Comparison of ENCODE assay signal across 9 cellular contexts in the genomic region with DNA sequence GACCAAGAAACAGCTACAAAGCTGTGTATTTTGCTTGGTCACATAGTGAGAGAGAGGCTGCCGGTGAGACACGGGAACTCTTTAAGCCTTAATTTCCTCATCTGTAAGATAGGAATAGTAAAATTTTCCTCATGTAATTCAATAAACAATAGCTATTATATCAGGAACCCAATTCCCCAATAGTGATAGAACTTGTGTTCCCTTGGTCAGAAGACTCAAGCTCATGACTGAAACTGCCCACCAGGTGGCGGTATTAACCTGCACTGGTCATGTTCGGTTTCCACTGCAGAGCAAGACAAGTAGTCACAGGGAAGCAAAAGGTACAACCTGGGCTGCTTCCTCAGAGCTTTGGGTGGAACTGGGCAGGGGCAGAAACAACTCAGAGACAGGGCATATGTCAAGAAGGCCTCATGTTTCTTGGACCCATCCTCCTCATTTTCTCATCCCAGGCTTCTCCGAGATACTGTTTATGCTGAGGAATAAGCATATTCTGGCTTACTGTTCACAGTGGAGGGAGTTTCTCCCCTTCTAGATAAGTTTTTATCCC. TPM values are rescaled to one million over a fixed set of nuclear protein-coding genes. Genes with fewer than 3 reads are reported as not detected.
DNase-seq lines count a peak whose midpoint lies in the region; ATAC-seq, FAIRE-seq and TF ChIP-seq lines count a peak whose summit lies in the region.
"Had no signal": no experiment of that assay in that cellular context is flagged by ENCODE, and none has a peak within 500 bp of the region (broad histone marks: within the 10 kb centered on the region; RNA-seq: fewer than 3 reads in every experiment).

No MANE protein-coding gene starts in this region.

- FAIRE-seq in frontal cortex (lab: Jason Lieb, UNC) = no peak

- in situ Hi-C loops in GM13976 (cut with MboI; ENCODE audit: low sequenced_read_pairs, unreplicated experiment) (loop anchor here (5.0 kb wide), 1 partner anchor 66 kb away; no protein-coding TSS in a partner anchor), SK-MEL-5 (cut with HindIII; ENCODE audit: low pct_unique_long_range_greater_than_20kb, low sequenced_read_pairs) (no loop called here)

- H3K4me3 ChIP-seq in tibial nerve = no peak overlapping the region

- TF ChIP-seq CTCF in GM13976 (IDR thresholded peaks at IDR 0.05; ENCODE audit: borderline replicate concordance, control extremely low read depth, extremely low read depth, insufficient read depth, missing control alignments) (peak; percentile 83), osteocyte (IDR thresholded peaks at IDR 0.05) (peak; percentile 89), tibial nerve (IDR thresholded peaks at IDR 0.05) (peak; percentile 82 to 92 (median 87))

- TF ChIP-seq EP300 in tibial nerve (IDR thresholded peaks at IDR 0.05) = no peak

- TF ChIP-seq POLR2A in tibial nerve (IDR thresholded peaks at IDR 0.05) = no peak

- H3K27me3 Mint-ChIP-seq in osteocyte (ENCODE audit: unreplicated experiment) = no peaks in the 10 kb centered on the region

- H3K36me3 Mint-ChIP-seq in osteocyte (ENCODE audit: unreplicated experiment) = no peaks in the 10 kb centered on the region

- peaks cover 0 to 41% (median 0%) of the 10 kb centered on the region in 3 donors for H3K36me3 ChIP-seq in tibial nerve

- no peaks in the 10 kb centered on the region for H3K9me3 ChIP-seq in tibial nerve

- peak; percentile 87 for DNase-seq in GM13976 (ENCODE audit: low spot score)
- DNase-seq in NCI-H1092 (lab: John Stamatoyannopoulos, UW) = peak; percentile 77
- peak; percentile 83 for DNase-seq in SK-MEL-5 (ENCODE audit: low read depth, low spot score)
- peak; percentile 76 for DNase-seq in activated effector memory CD4-positive, alpha-beta T cell treated with Interleukin-2 at 50 U/mL for 16 hours
- DNase-seq in frontal cortex (ENCODE audit: low spot score in 2 of 2) = peak; percentile 78 to 85
- DNase-seq in osteocyte (ENCODE audit: extremely low spot score, unreplicated experiment) = peak; percentile 94
- peak; percentile 90 to 96 for DNase-seq in tibial nerve (ENCODE audit: low spot score in 2 of 2)

- no peaks in the 10 kb centered on the region for H3K27me3 ChIP-seq in tibial nerve

- ATAC-seq in HG03175 (IDR thresholded peaks at IDR 0.05; ENCODE audit: unreplicated experiment) = no peak

- H3K4me1 Mint-ChIP-seq in osteocyte (ENCODE audit: unreplicated experiment) = peaks cover 8% of the 10 kb centered on the region

- H3K27ac ChIP-seq in tibial nerve = no peak overlapping the region

- no peak overlapping the region for H3K4me3 Mint-ChIP-seq in osteocyte (ENCODE audit: unreplicated experiment)

- 19 to 20% methylated on average over 5 of the region's 5 CpGs for WGBS in tibial nerve, 2 donors

- no peaks in the 10 kb centered on the region for H3K9me3 Mint-ChIP-seq in osteocyte (ENCODE audit: unreplicated experiment)

- H3K4me1 ChIP-seq in tibial nerve = peaks cover 0 to 16% (median 0%) of the 10 kb centered on the region in 4 donors

- H3K27ac Mint-ChIP-seq in osteocyte (ENCODE audit: unreplicated experiment) = no peak overlapping the region

RNA-seq across cellular contexts. Expression of gene AJUBA, which starts 4.2 kb away (rescaled TPM):
- total RNA-seq in SK-MEL-5 (2014; rRNA removed; shearing (Covaris generic)) = 8.5 and 9.5 TPM in 2 replicates
- 8.3 and 9.2 TPM in 2 replicates for polyA plus RNA-seq in SK-MEL-5 (2015; cell fraction: cytosol; rRNA removed)
- 8.6 and 10.4 TPM in 2 replicates for polyA plus RNA-seq in SK-MEL-5 (2015; cell fraction: nucleus; rRNA removed)
- 4.5 TPM for total RNA-seq in frontal cortex
- total RNA-seq in osteocyte = 111 and 115 TPM in 2 replicates
- total RNA-seq in tibial nerve = 10 to 100 TPM; 22.8 to 33.5 (median 28.4) TPM

RNA-seq across cellular contexts. Expression of gene C14orf93, which starts 23.4 kb away (rescaled TPM):
- 8.2 and 11.6 TPM in 2 replicates for total RNA-seq in SK-MEL-5 (2014; rRNA removed; shearing (Covaris generic))
- polyA plus RNA-seq in SK-MEL-5 (2015; cell fraction: cytosol; rRNA removed) = 10.2 and 10.4 TPM in 2 replicates
- 21.3 and 32.8 TPM in 2 replicates for polyA plus RNA-seq in SK-MEL-5 (2015; cell fraction: nucleus; rRNA removed)
- total RNA-seq in frontal cortex (4.5 TPM), osteocyte (11.4 and 12.4 TPM in 2 replicates), tibial nerve (10 to 100 TPM in 1 of 4 donors, 1 to 10 TPM in 3; 8.4 to 18.6 (median 9.5) TPM)

RNA-seq across cellular contexts. Expression of gene HAUS4, which starts 29.7 kb away (rescaled TPM):
- total RNA-seq in SK-MEL-5 (2014; rRNA removed; shearing (Covaris generic)) = 32.5 and 34.2 TPM in 2 replicates
- 31.3 and 38.9 TPM in 2 replicates for polyA plus RNA-seq in SK-MEL-5 (2015; cell fraction: cytosol; rRNA removed)
- 46.6 and 59.2 TPM in 2 replicates for polyA plus RNA-seq in SK-MEL-5 (2015; cell fraction: nucleus; rRNA removed)
- total RNA-seq in frontal cortex = 23.2 TPM
- 39.9 and 40.9 TPM in 2 replicates for total RNA-seq in osteocyte
- total RNA-seq in tibial nerve = 100 to 1,000 TPM in 1 of 4 donors, 10 to 100 TPM in 3; 52.1 to 104 (median 74.3) TPM

RNA-seq across cellular contexts. Expression of gene PSMB5, which starts 48.1 kb away (rescaled TPM):
- total RNA-seq in SK-MEL-5 (2014; rRNA removed; shearing (Covaris generic)) = 162 and 165 TPM in 2 replicates
- polyA plus RNA-seq in SK-MEL-5 (2015; cell fraction: cytosol; rRNA removed) = 209 and 241 TPM in 2 replicates
- polyA plus RNA-seq in SK-MEL-5 (2015; cell fraction: nucleus; rRNA removed) = 33.9 and 38.8 TPM in 2 replicates
- total RNA-seq in frontal cortex = 194 TPM
- 144 and 147 TPM in 2 replicates for total RNA-seq in osteocyte
- total RNA-seq in tibial nerve = 100 to 1,000 TPM in 3 of 4 donors, 10 to 100 TPM in 1; 90.2 to 154 (median 113) TPM

RNA-seq across cellular contexts. Expression of gene PSMB11, which starts 55.4 kb away (rescaled TPM):
- not detected in 2 replicates for total RNA-seq in SK-MEL-5 (2014; rRNA removed; shearing (Covaris generic))
- not detected in 2 replicates for polyA plus RNA-seq in SK-MEL-5 (2015; cell fraction: cytosol; rRNA removed)
- polyA plus RNA-seq in SK-MEL-5 (2015; cell fraction: nucleus; rRNA removed) = not detected in 2 replicates
- total RNA-seq in frontal cortex (under 0.01 TPM), osteocyte (not detected in 2 replicates), tibial nerve (not detected)
- total RNA-seq: mononuclear cell had no signal
